Comparison of ENCODE assay signal across 31 cellular contexts in genomic region chr6:51335543-51335942, GRCh38.
"Had no signal": no experiment of that assay in that cellular context is flagged by ENCODE, and none has a peak within 500 bp of the region (broad histone marks: within the 10 kb centered on the region; RNA-seq: fewer than 3 reads in every experiment).

No MANE protein-coding gene starts in this region.

- H3K36me3 ChIP-seq: adrenal gland, brain microvascular endothelial cell, breast epithelium had no signal

- DNase-seq: activated B cell treated with CpG ODN at 0.5 μM for 24 hours; activated CD4-positive, alpha-beta memory T cell treated with anti-CD3 and anti-CD28 coated beads for 36 hours; activated CD4-positive, alpha-beta T cell treated with anti-CD3 and anti-CD28 coated beads for 36 hours; activated CD4-positive, alpha-beta T cell treated with anti-CD3 and anti-CD28 coated beads for 48 hours; activated CD4-positive, alpha-beta T cell treated with anti-CD3 and anti-CD28 coated beads, Interleukin-2, amount 10 ng/mL, durations not matched to agents 7 days and 5 days; activated CD4-positive, CD25-positive, alpha-beta regulatory T cell treated with anti-CD3 and anti-CD28 coated beads, Interleukin-2, amount 50 U/mL, for 72 hours; activated CD8-positive, alpha-beta memory T cell treated with anti-CD3 and anti-CD28 coated beads, Interleukin-2, amount 50 U/mL, for 4 hours; activated CD8-positive, alpha-beta T cell treated with anti-CD3 and anti-CD28 coated beads for 36 hours; activated effector memory CD4-positive, alpha-beta T cell treated with anti-CD3 and anti-CD28 coated beads, Interleukin-2, amount 50 U/mL, for 16 hours; activated gamma-delta T cell treated with Interleukin-2 at 50 U/mL for 16 hours; activated naive CD4-positive, alpha-beta T cell; activated naive CD4-positive, alpha-beta T cell treated with anti-CD3 and anti-CD28 coated beads for 36 hours; activated naive CD4-positive, alpha-beta T cell treated with anti-CD3 and anti-CD28 coated beads, Interleukin-2, amount 50 U/mL, for 16 hours; activated naive CD8-positive, alpha-beta T cell treated with anti-CD3 and anti-CD28 coated beads for 36 hours; activated T-cell treated with anti-CD3 and anti-CD28 coated beads for 4 hours; activated T-cell treated with anti-CD3 and anti-CD28 coated beads, Interleukin-2, amount 50 U/mL, for 1 hour; activated T-cell treated with anti-CD3 and anti-CD28 coated beads, Interleukin-2, amount 50 U/mL, for 4 hours; activated T-cell treated with anti-CD3 and anti-CD28 coated beads, Interleukin-2, amount 50 U/mL, for 72 hours; adrenal gland; amniotic stem cell; aorta; body of pancreas; brain microvascular endothelial cell; central memory CD4-positive, alpha-beta T cell; T-helper 1 cell; T-helper 2 cell; T-helper 9 cell had no signal

- H3K9me3 ChIP-seq: adrenal gland, body of pancreas, breast epithelium had no signal

- H3K27ac ChIP-seq: adrenal gland, body of pancreas, brain microvascular endothelial cell, breast epithelium, VCaP had no signal

- ATAC-seq: activated CD4-positive, alpha-beta T cell treated with anti-CD3 and anti-CD28 coated beads for 36 hours; activated CD8-positive, alpha-beta T cell treated with anti-CD3 and anti-CD28 coated beads for 36 hours; activated naive CD4-positive, alpha-beta T cell treated with anti-CD3 and anti-CD28 coated beads, Interleukin-2, amount 50 U/mL, for 72 hours; activated T-cell treated with anti-CD3 and anti-CD28 coated beads, Interleukin-2, amount 50 U/mL, for 4 hours; activated T-cell treated with anti-CD3 and anti-CD28 coated beads, Interleukin-2, amount 50 U/mL, for 72 hours; activated T-helper 17 cell treated with anti-CD3 and anti-CD28 coated beads, Interleukin-2, amount 50 U/mL, for 72 hours; body of pancreas had no signal

- H3K27me3 ChIP-seq: adrenal gland, body of pancreas, brain microvascular endothelial cell, breast epithelium had no signal

- H3K4me3 ChIP-seq: adrenal gland, body of pancreas, breast epithelium had no signal

- H3K4me1 ChIP-seq: adrenal gland, body of pancreas, breast epithelium had no signal
